In genomic region chr19:45509692-45510015, GRCh38 we compare ENCODE assay signal across 9 cellular contexts. TPM values are rescaled to one million over a fixed set of nuclear protein-coding genes. Genes with fewer than 3 reads are reported as not detected.
DNase-seq lines count a peak whose midpoint lies in the region; ATAC-seq and TF ChIP-seq lines count a peak whose summit lies in the region.
"Had no signal": no experiment of that assay in that cellular context is flagged by ENCODE, and none has a peak within 500 bp of the region (broad histone marks: within the 10 kb centered on the region; RNA-seq: fewer than 3 reads in every experiment).

No MANE protein-coding gene starts in this region.

- DNase-seq in CD14-positive monocyte (ENCODE audit: low spot score) (no peak), endothelial cell (ENCODE audit: low spot score) (no peak), osteocyte (ENCODE audit: extremely low spot score, unreplicated experiment) (no peak)
- DNase-seq in activated CD4-positive, CD25-positive, alpha-beta regulatory T cell treated with anti-CD3 and anti-CD28 coated beads, Interleukin-2, amount 50 U/mL, for 72 hours = no peak
- DNase-seq: NCI-H1048 had no signal

- peak overlapping the region; percentile 89 for H3K4me3 ChIP-seq in OCI-LY3 (ENCODE audit: low read length)

- H3K27ac Mint-ChIP-seq in CD14-positive monocyte = peak overlapping the region; percentile 69 to 97 (median 94)
- peak overlapping the region; percentile 100 for H3K27ac Mint-ChIP-seq in endothelial cell (ENCODE audit: unreplicated experiment)
- peak overlapping the region; percentile 93 for H3K27ac Mint-ChIP-seq in osteocyte (ENCODE audit: unreplicated experiment)

- H3K4me3 Mint-ChIP-seq in CD14-positive monocyte (peak overlapping the region; percentile 98 to 99), endothelial cell (ENCODE audit: unreplicated experiment) (peak overlapping the region; percentile 100), osteocyte (ENCODE audit: unreplicated experiment) (peak overlapping the region; percentile 83)

- peaks cover 78% of the 10 kb centered on the region for H3K79me2 ChIP-seq in OCI-LY3 (ENCODE audit: low read length)

- no peak for ATAC-seq in GM18517 (IDR thresholded peaks at IDR 0.05; ENCODE audit: unreplicated experiment)
- no peak for ATAC-seq in GM21737 (IDR thresholded peaks at IDR 0.05; ENCODE audit: unreplicated experiment)
- ATAC-seq in GM18498 (IDR thresholded peaks at IDR 0.05; ENCODE audit: unreplicated experiment) = no peak

- H3K27ac ChIP-seq in OCI-LY3 (ENCODE audit: low read length) = peak overlapping the region; percentile 86

- no peaks in the 10 kb centered on the region for H3K27me3 ChIP-seq in OCI-LY3 (ENCODE audit: low read depth, low read length)

- intact Hi-C loops in CD14-positive monocyte (cut with micrococcal nuclease) = loop anchor here in 1 of 2 donors (5.0 kb wide), 1 partner anchor 73 kb away; the partner anchor contains the start of gene OPA3

- no peaks in the 10 kb centered on the region for H3K9me3 ChIP-seq in OCI-LY3 (ENCODE audit: insufficient read depth, low read length)

- peaks cover 38% of the 10 kb centered on the region for H3K4me1 ChIP-seq in OCI-LY3 (ENCODE audit: low read length)

- H3K4me2 ChIP-seq in OCI-LY3 (ENCODE audit: low read length) = peak overlapping the region; percentile 93

- H3K27me3 Mint-ChIP-seq in CD14-positive monocyte (ENCODE audit: low read depth in 3 of 3) = no peaks in the 10 kb centered on the region
- peaks cover 23% of the 10 kb centered on the region for H3K27me3 Mint-ChIP-seq in endothelial cell (ENCODE audit: unreplicated experiment)
- H3K27me3 Mint-ChIP-seq in osteocyte (ENCODE audit: unreplicated experiment) = no peaks in the 10 kb centered on the region

- H4K20me1 ChIP-seq in OCI-LY3 (ENCODE audit: insufficient read depth, low read length) = peaks cover 21% of the 10 kb centered on the region

- no peak for TF ChIP-seq CTCF in CD14-positive monocyte (IDR thresholded peaks at IDR 0.05)
- no peak for TF ChIP-seq CTCF in OCI-LY3 (IDR thresholded peaks at IDR 0.05; ENCODE audit: low read depth, low read length)
- TF ChIP-seq CTCF in endothelial cell (IDR thresholded peaks at IDR 0.05; ENCODE audit: unreplicated experiment) = no peak
- no peak for TF ChIP-seq CTCF in osteocyte (IDR thresholded peaks at IDR 0.05)

- no peak overlapping the region for H2AFZ ChIP-seq in OCI-LY3 (ENCODE audit: low read depth, low read length)

- H3K4me1 Mint-ChIP-seq in CD14-positive monocyte = peaks cover 69% of the 10 kb centered on the region
- H3K4me1 Mint-ChIP-seq in endothelial cell (ENCODE audit: unreplicated experiment) = peaks cover 42% of the 10 kb centered on the region
- H3K4me1 Mint-ChIP-seq in osteocyte (ENCODE audit: unreplicated experiment) = peaks cover 41% of the 10 kb centered on the region

- H3K9me3 Mint-ChIP-seq in CD14-positive monocyte = no peaks in the 10 kb centered on the region
- H3K9me3 Mint-ChIP-seq in endothelial cell (ENCODE audit: unreplicated experiment) = no peaks in the 10 kb centered on the region
- no peaks in the 10 kb centered on the region for H3K9me3 Mint-ChIP-seq in osteocyte (ENCODE audit: unreplicated experiment)

- H3K36me3 ChIP-seq in OCI-LY3 (replicated peaks; ENCODE audit: low read depth, low read length) = peaks cover 25% of the 10 kb centered on the region

- peaks cover 30 to 47% of the 10 kb centered on the region in 2 donors for H3K36me3 Mint-ChIP-seq in CD14-positive monocyte
- peaks cover 20% of the 10 kb centered on the region for H3K36me3 Mint-ChIP-seq in endothelial cell (ENCODE audit: low read depth, unreplicated experiment)
- no peaks in the 10 kb centered on the region for H3K36me3 Mint-ChIP-seq in osteocyte (ENCODE audit: unreplicated experiment)

- peak overlapping the region; percentile 93 for H3K9ac ChIP-seq in OCI-LY3 (ENCODE audit: low read length)

RNA-seq across cellular contexts. Expression of gene VASP, which starts 2.4 kb away (rescaled TPM):
- polyA plus RNA-seq in CD14-positive monocyte = 100 to 1,000 TPM; 132 to 144 TPM
- total RNA-seq in endothelial cell (ENCODE audit: unreplicated experiment) = 246 TPM
- 61.9 and 68.9 TPM in 2 replicates for total RNA-seq in osteocyte

RNA-seq across cellular contexts. Expression of gene PPM1N, which starts 11.4 kb away (rescaled TPM):
- polyA plus RNA-seq in CD14-positive monocyte = 1 to 10 TPM; 1.3 to 2.7 TPM
- total RNA-seq in endothelial cell (ENCODE audit: unreplicated experiment) (0.33 TPM), osteocyte (0.29 and 0.62 TPM in 2 replicates)

RNA-seq across cellular contexts. Expression of gene RTN2, which starts 12.8 kb away (rescaled TPM):
- 1 to 10 TPM; 1.5 to 2.7 TPM for polyA plus RNA-seq in CD14-positive monocyte
- 25.3 TPM for total RNA-seq in endothelial cell (ENCODE audit: unreplicated experiment)
- total RNA-seq in osteocyte = 15.6 and 15.8 TPM in 2 replicates

RNA-seq across cellular contexts. Expression of gene FOSB, which starts 41.9 kb away (rescaled TPM):
- 10 to 100 TPM; 27.3 to 28.2 TPM for polyA plus RNA-seq in CD14-positive monocyte
- total RNA-seq in endothelial cell (ENCODE audit: unreplicated experiment) = 64.2 TPM
- total RNA-seq in osteocyte = 93.8 and 176 TPM in 2 replicates
